Comparison of ENCODE assay signal across 19 cellular contexts in genomic region chr14:70282666-70283065, GRCh38.
A peak's percentile ranks its signal among the peaks of the same experiment; 100 is the strongest.
DNase-seq lines count a peak whose midpoint lies in the region; ATAC-seq lines count a peak whose summit lies in the region.
"Had no signal": no experiment of that assay in that cellular context is flagged by ENCODE, and none has a peak within 500 bp of the region (broad histone marks: within the 10 kb centered on the region; RNA-seq: fewer than 3 reads in every experiment).

No MANE protein-coding gene starts in this region.

- H3K9me3 ChIP-seq in effector memory CD4-positive, alpha-beta T cell (ENCODE audit: control insufficient read depth, low read length): no peaks in the 10 kb centered on the region
- H3K9me3 ChIP-seq: BE2C, colonic mucosa, uterus had no signal

- ATAC-seq in naive B cell (ENCODE audit: low read depth in 2 of 2) (peak; percentile 32 to 81), GM18907 (IDR thresholded peaks at IDR 0.05; ENCODE audit: unreplicated experiment) (no peak)
- no peak for ATAC-seq in activated CD4-positive, CD25-positive, alpha-beta regulatory T cell treated with anti-CD3 and anti-CD28 coated beads, Interleukin-2, amount 50 U/mL, for 24 hours
- ATAC-seq: activated CD8-positive, alpha-beta memory T cell treated with anti-CD3 and anti-CD28 coated beads, Interleukin-2, amount 10 ng/mL, durations not matched to agents 7 days and 5 days; activated T-helper 17 cell treated with anti-CD3 and anti-CD28 coated beads, Interleukin-2, amount 50 U/mL, for 72 hours; left ventricle myocardium superior had no signal

- H3K27ac ChIP-seq in effector memory CD4-positive, alpha-beta T cell (ENCODE audit: insufficient read depth, low read length, poor library complexity, severe bottlenecking): no peak overlapping the region
- H3K27ac ChIP-seq: colonic mucosa, GM23248, uterus had no signal

- H3K4me1 ChIP-seq in effector memory CD4-positive, alpha-beta T cell (ENCODE audit: control insufficient read depth, insufficient read depth, low read length, poor library complexity, severe bottlenecking): no peaks in the 10 kb centered on the region
- H3K4me1 ChIP-seq: BE2C, colonic mucosa, uterus had no signal

- peaks cover 29 to 37% (median 34%) of the 10 kb centered on the region in 3 donors for H3K27me3 Mint-ChIP-seq in naive B cell

- peaks cover 3 to 10% (median 7%) of the 10 kb centered on the region in 3 donors for H3K4me1 Mint-ChIP-seq in naive B cell
- H3K4me1 Mint-ChIP-seq: activated CD8-positive, alpha-beta memory T cell treated with anti-CD3 and anti-CD28 coated beads, Interleukin-2, amount 10 ng/mL, durations not matched to agents 7 days and 5 days; activated T-helper 17 cell treated with anti-CD3 and anti-CD28 coated beads, Interleukin-2, amount 50 U/mL, for 72 hours had no signal

- peak overlapping the region in 2 of 8 donors; percentile 2 to 43 for H3K4me3 Mint-ChIP-seq in naive B cell
- H3K4me3 Mint-ChIP-seq: activated CD8-positive, alpha-beta memory T cell treated with anti-CD3 and anti-CD28 coated beads, Interleukin-2, amount 10 ng/mL, durations not matched to agents 7 days and 5 days; activated T-helper 17 cell treated with anti-CD3 and anti-CD28 coated beads, Interleukin-2, amount 50 U/mL, for 72 hours; brain had no signal

- peak overlapping the region in 1 of 6 donors; percentile 58 for H3K27ac Mint-ChIP-seq in naive B cell
- H3K27ac Mint-ChIP-seq: activated CD8-positive, alpha-beta memory T cell treated with anti-CD3 and anti-CD28 coated beads, Interleukin-2, amount 10 ng/mL, durations not matched to agents 7 days and 5 days; activated T-helper 17 cell treated with anti-CD3 and anti-CD28 coated beads, Interleukin-2, amount 50 U/mL, for 72 hours; brain had no signal

- H3K36me3 ChIP-seq in effector memory CD4-positive, alpha-beta T cell (ENCODE audit: control insufficient read depth, insufficient read depth, low read length): no peaks in the 10 kb centered on the region
- H3K36me3 ChIP-seq: BE2C, colonic mucosa, uterus had no signal

- no peak overlapping the region for H3K4me3 ChIP-seq in effector memory CD4-positive, alpha-beta T cell (ENCODE audit: insufficient read depth, low read depth, low read length, poor library complexity, severe bottlenecking)
- H3K4me3 ChIP-seq: colonic mucosa, GM23248, uterus had no signal

- no peaks in the 10 kb centered on the region for H3K36me3 Mint-ChIP-seq in naive B cell
- H3K36me3 Mint-ChIP-seq: activated CD8-positive, alpha-beta memory T cell treated with anti-CD3 and anti-CD28 coated beads, Interleukin-2, amount 10 ng/mL, durations not matched to agents 7 days and 5 days; brain had no signal

- peak; percentile 49 for DNase-seq in DMS53 (lab: John Stamatoyannopoulos, UW)
- DNase-seq in DMS53 treated with DMSO at 0.1 percent for 48 hours (lab: John Stamatoyannopoulos, UW; ENCODE audit: unreplicated experiment): no peak
- DNase-seq in NCI-H1417 (lab: John Stamatoyannopoulos, UW): peak; percentile 70 to 93 (median 74)
- DNase-seq in NCI-H510A treated with DMSO at 0.1 percent for 48 hours (lab: John Stamatoyannopoulos, UW): peak; percentile 88
- DNase-seq in naive B cell: no peak
- DNase-seq in effector memory CD4-positive, alpha-beta T cell: no peak
- DNase-seq: 8988T; activated CD4-positive, alpha-beta T cell treated with anti-CD3 and anti-CD28 coated beads for 4 hours; activated CD8-positive, alpha-beta memory T cell treated with anti-CD3 and anti-CD28 coated beads, Interleukin-2, amount 10 ng/mL, durations not matched to agents 7 days and 5 days; BE2C; colonic mucosa; GM23248; left ventricle myocardium superior; stimulated activated CD4-positive, alpha-beta T cell treated with anti-CD3 and anti-CD28 coated beads, Interleukin-12 subunit alpha, Interleukin-12 subunit beta, amount 100 ng/mL, for 4 hours; uterus had no signal

- H3K9me3 Mint-ChIP-seq in naive B cell: peaks cover 0 to 4% (median 0%) of the 10 kb centered on the region in 7 donors
- H3K9me3 Mint-ChIP-seq: activated T-helper 17 cell treated with anti-CD3 and anti-CD28 coated beads, Interleukin-2, amount 50 U/mL, for 72 hours had no signal

- H3K27me3 ChIP-seq in effector memory CD4-positive, alpha-beta T cell (replicated peaks; ENCODE audit: control insufficient read depth, insufficient read depth, low read length, poor library complexity, severe bottlenecking): no peaks in the 10 kb centered on the region
- H3K27me3 ChIP-seq: BE2C, colonic mucosa, uterus had no signal

Comparison
In these comparisons a context has a peak if more than half of its experiments do, and no peak if none do; other contexts are left out.
1. DNase-seq: peak in DMS53 (single experiment), NCI-H1417 (3 of 3) and NCI-H510A treated with DMSO at 0.1 percent for 48 hours (single experiment); none in DMS53 treated with DMSO at 0.1 percent for 48 hours (single experiment), naive B cell (single experiment) and effector memory CD4-positive, alpha-beta T cell (0 of 3).
2. ATAC-seq: peak in naive B cell (2 of 2); none in GM18907 (single experiment) and activated CD4-positive, CD25-positive, alpha-beta regulatory T cell treated with anti-CD3 and anti-CD28 coated beads, Interleukin-2, amount 50 U/mL, for 24 hours (0 of 2).